1 cellular context compared by ENCODE assay signal in genomic region chr14:22713631-22713950, GRCh38.
TF ChIP-seq lines count a peak whose summit lies in the region.

No MANE protein-coding gene starts in this region.

TF ChIP-seq in A549, 52 proteins besides CTCF, POLR2A, EP300 and RAD21 (continued from another document):
- TF ChIP-seq, protein P1, sequence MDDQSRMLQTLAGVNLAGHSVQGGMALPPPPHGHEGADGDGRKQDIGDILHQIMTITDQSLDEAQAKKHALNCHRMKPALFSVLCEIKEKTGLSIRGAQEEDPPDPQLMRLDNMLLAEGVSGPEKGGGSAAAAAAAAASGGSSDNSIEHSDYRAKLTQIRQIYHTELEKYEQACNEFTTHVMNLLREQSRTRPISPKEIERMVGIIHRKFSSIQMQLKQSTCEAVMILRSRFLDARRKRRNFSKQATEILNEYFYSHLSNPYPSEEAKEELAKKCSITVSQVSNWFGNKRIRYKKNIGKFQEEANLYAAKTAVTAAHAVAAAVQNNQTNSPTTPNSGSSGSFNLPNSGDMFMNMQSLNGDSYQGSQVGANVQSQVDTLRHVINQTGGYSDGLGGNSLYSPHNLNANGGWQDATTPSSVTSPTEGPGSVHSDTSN (IDR thresholded peaks at IDR 0.05) = no peak
- TF ChIP-seq CHD4 (IDR thresholded peaks at IDR 0.05; ENCODE audit: borderline replicate concordance) = no peak
- no peak for TF ChIP-seq HOXB5 (CRISPR knock-in tag; IDR thresholded peaks at IDR 0.05)
- no peak for TF ChIP-seq HOXB13 (CRISPR knock-in tag; IDR thresholded peaks at IDR 0.05; ENCODE audit: low read depth)
- no peak for TF ChIP-seq USF2 (IDR thresholded peaks at IDR 0.05)
- TF ChIP-seq NPAS2 (CRISPR knock-in tag; IDR thresholded peaks at IDR 0.05; ENCODE audit: borderline replicate concordance) = no peak
- TF ChIP-seq JUNB (IDR thresholded peaks at IDR 0.05) = no peak
- no peak for TF ChIP-seq HOXA7 (CRISPR knock-in tag; IDR thresholded peaks at IDR 0.05)
- no peak for TF ChIP-seq PHF8 (IDR thresholded peaks at IDR 0.05; ENCODE audit: borderline replicate concordance, low read depth)
- TF ChIP-seq GATA3 (IDR thresholded peaks at IDR 0.05; ENCODE audit: borderline replicate concordance) = no peak
- TF ChIP-seq NFE2L2 (conservative IDR thresholded peaks at IDR 0.05; ENCODE audit: low read length) = no peak
- no peak for TF ChIP-seq MYC (IDR thresholded peaks at IDR 0.05; ENCODE audit: borderline replicate concordance, low read length)
- TF ChIP-seq REST (IDR thresholded peaks at IDR 0.05) = no peak
